In the genomic region with DNA sequence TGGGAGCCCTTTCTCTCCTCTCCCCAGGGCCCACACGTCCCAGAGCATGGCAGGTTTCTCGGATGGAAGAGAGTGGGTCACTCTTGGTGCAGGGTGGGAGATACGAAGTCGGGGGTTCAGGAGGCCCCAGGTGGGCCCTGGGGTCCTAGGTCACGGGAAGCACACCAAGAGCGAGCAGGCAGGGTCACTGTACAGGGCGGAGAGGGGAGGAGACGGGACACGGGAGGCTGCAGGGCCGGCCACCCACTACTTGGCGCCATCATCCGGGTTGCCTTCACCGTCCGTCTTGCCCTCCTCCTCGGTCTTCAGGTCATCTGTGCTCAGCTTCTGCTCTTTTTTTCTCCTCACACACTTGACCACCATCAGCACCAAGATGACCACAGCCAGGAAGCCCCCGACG, we compare ENCODE assay signal across 22 cellular contexts. TPM values are rescaled to one million over a fixed set of nuclear protein-coding genes. Genes with fewer than 3 reads are reported as not detected.
A peak's percentile ranks its signal among the peaks of the same experiment; 100 is the strongest.
DNase-seq lines count a peak whose midpoint lies in the region; ATAC-seq, FAIRE-seq and TF ChIP-seq lines count a peak whose summit lies in the region.
"Had no signal": no experiment of that assay in that cellular context is flagged by ENCODE, and none has a peak within 500 bp of the region (broad histone marks: within the 10 kb centered on the region; RNA-seq: fewer than 3 reads in every experiment).

No MANE protein-coding gene starts in this region.

- no peaks in the 10 kb centered on the region for H3K4me1 Mint-ChIP-seq in astrocyte (ENCODE audit: low read depth, unreplicated experiment)
- H3K4me1 Mint-ChIP-seq in neural crest cell, result peaks cover 6% of the 10 kb centered on the region
- H3K4me1 Mint-ChIP-seq in activated T-helper 17 cell treated with anti-CD3 and anti-CD28 coated beads, Interleukin-2, amount 50 U/mL, for 72 hours, result no peaks in the 10 kb centered on the region

- H3K79me2 ChIP-seq in astrocyte (ENCODE audit: insufficient read depth, low read length) (no peaks in the 10 kb centered on the region), H1 (ENCODE audit: control insufficient read depth in 1 of 2, insufficient read depth in 2 of 2, low read length in 2 of 2) (no peaks in the 10 kb centered on the region)

- no peak for TF ChIP-seq EP300 in H1 (IDR thresholded peaks at IDR 0.05; ENCODE audit: borderline replicate concordance in 1 of 2, low read depth in 2 of 2, low read length in 2 of 2)

- H2BK15ac ChIP-seq in H1 (ENCODE audit: low read length), result 0 out of 2 replicates have a peak overlapping the region, but pooled peaks have one; percentile 29

- no peaks in the 10 kb centered on the region for H4K20me1 ChIP-seq in astrocyte (ENCODE audit: insufficient read depth, low read length)
- H4K20me1 ChIP-seq in H1 (replicated peaks in 1 of 2; ENCODE audit: control insufficient read depth in 1 of 2, insufficient read depth in 2 of 2, low read length in 2 of 2), result no peaks in the 10 kb centered on the region

- H3K79me1 ChIP-seq in H1 (ENCODE audit: low read depth, low read length), result no peaks in the 10 kb centered on the region

- no peak overlapping the region for H4K8ac ChIP-seq in H1 (ENCODE audit: extremely low read depth, insufficient read depth, low read length)

- H3K4ac ChIP-seq in H1 (replicated peaks; ENCODE audit: insufficient read length, low read depth, low read length), result no peak overlapping the region

- no peaks in the 10 kb centered on the region for H3K4me1 ChIP-seq in astrocyte (ENCODE audit: insufficient read depth, low read length)
- peaks cover 2 to 16% (median 7%) of the 10 kb centered on the region in 4 experiments for H3K4me1 ChIP-seq in H1 (replicated peaks in 1 of 4; ENCODE audit: control insufficient read depth in 3 of 4, insufficient read depth in 4 of 4, low read length in 3 of 4)

- no peak overlapping the region for H3K9ac ChIP-seq in astrocyte (ENCODE audit: low read length)
- H3K9ac ChIP-seq in H1 (replicated peaks in 1 of 4; ENCODE audit: extremely low read depth in 1 of 4, low read depth in 3 of 4, low read length in 3 of 4), result no peak overlapping the region

- no peak for TF ChIP-seq RAD21 in H1 (IDR thresholded peaks at IDR 0.05 in 1 of 2, conservative IDR thresholded peaks at IDR 0.05 in 1 of 2; ENCODE audit: low read depth in 2 of 2, low read length in 2 of 2)

- ATAC-seq in activated T-helper 17 cell treated with anti-CD3 and anti-CD28 coated beads, Interleukin-2, amount 50 U/mL, for 72 hours (replicated peaks), result no peak

- H3K4me3 ChIP-seq in astrocyte (ENCODE audit: insufficient read depth, low read depth, low read length), result no peak overlapping the region
- H3K4me3 ChIP-seq in H1 (ENCODE audit: extremely low read depth in 1 of 4, insufficient read depth in 2 of 4, low read depth in 3 of 4, low read length in 4 of 4), result no peak overlapping the region

- H3K4me2 ChIP-seq in astrocyte (ENCODE audit: low read length) (no peak overlapping the region), H1 (ENCODE audit: insufficient read depth in 1 of 2, low read depth in 2 of 2, low read length in 2 of 2) (no peak overlapping the region)

- H3K9me3 ChIP-seq in astrocyte (ENCODE audit: insufficient read depth, low read depth, low read length), result no peaks in the 10 kb centered on the region
- no peaks in the 10 kb centered on the region for H3K9me3 ChIP-seq in H1 (ENCODE audit: insufficient read depth in 2 of 2, low read depth in 1 of 2, low read length in 1 of 2)

- H3K4me3 Mint-ChIP-seq in astrocyte (ENCODE audit: unreplicated experiment) (no peak overlapping the region), neural crest cell (no peak overlapping the region)
- no peak overlapping the region for H3K4me3 Mint-ChIP-seq in activated T-helper 17 cell treated with anti-CD3 and anti-CD28 coated beads, Interleukin-2, amount 50 U/mL, for 72 hours
- H3K4me3 Mint-ChIP-seq: CD4-positive, alpha-beta memory T cell had no signal

- H2AK5ac ChIP-seq in H1 (ENCODE audit: low read depth, low read length), result no peak overlapping the region

- no peak overlapping the region for H3K14ac ChIP-seq in H1 (ENCODE audit: insufficient read length)

- CTCF ChIA-PET in H1 (lab: Charles Lee; ENCODE audit: partially characterized antibody), result interaction anchor here (1.0 to 8.7 kb wide), 6 partner anchors 10 to 342 kb away, joined by 3 to 245 read pairs (median 4); a partner anchor contains a TSS

- H2BK120ac ChIP-seq in H1 (replicated peaks; ENCODE audit: low read depth, low read length), result no peak overlapping the region

- no peaks in the 10 kb centered on the region for H3K36me3 ChIP-seq in astrocyte (ENCODE audit: insufficient read depth, low read length)
- H3K36me3 ChIP-seq in H1 (ENCODE audit: control insufficient read depth in 2 of 4, insufficient read depth in 4 of 4, low read length in 3 of 4), result no peaks in the 10 kb centered on the region

- no peak for DNase-seq in astrocyte (ENCODE audit: low read depth)
- DNase-seq in H1 (ENCODE audit: low read depth in 1 of 2, low spot score in 2 of 2), result no peak
- DNase-seq in neural crest cell (ENCODE audit: low read depth, low spot score), result no peak
- DNase-seq in UCSD-AML1 (lab: John Stamatoyannopoulos, UW; ENCODE audit: unreplicated experiment), result no peak
- no peak for DNase-seq in NCI-H1694 treated with DMSO at 0.1 percent for 48 hours (lab: John Stamatoyannopoulos, UW)
- DNase-seq: C1 segment of cervical spinal cord, Calu3, COR-L47, DMS53, DMS79 treated with DMSO at 0.1 percent for 48 hours, GF-D8, GOT3 had no signal

- no peak for TF ChIP-seq POLR2A in H1 (IDR thresholded peaks at IDR 0.05; ENCODE audit: control extremely low read depth in 1 of 2, low read depth in 2 of 2, low read length in 2 of 2)

- H3K27ac ChIP-seq in astrocyte (ENCODE audit: low read depth, low read length) (no peak overlapping the region), H1 (ENCODE audit: low read depth, low read length) (no peak overlapping the region)

- H2BK5ac ChIP-seq in H1 (ENCODE audit: low read depth, low read length), result 0 out of 2 replicates have a peak overlapping the region, but pooled peaks have one; percentile 4

- H3K27me3 ChIP-seq in astrocyte (ENCODE audit: insufficient read depth, low read length), result peaks cover 30% of the 10 kb centered on the region
- H3K27me3 ChIP-seq in H1 (replicated peaks in 1 of 4; ENCODE audit: control insufficient read depth in 3 of 4, extremely low read depth in 1 of 4, insufficient read depth in 3 of 4, low read length in 3 of 4), result peaks cover 6 to 61% (median 30%) of the 10 kb centered on the region in 4 experiments

- H4K5ac ChIP-seq in H1 (ENCODE audit: insufficient read length, low read depth, low read length), result no peak overlapping the region

- no peak overlapping the region for H3K27ac Mint-ChIP-seq in astrocyte (ENCODE audit: unreplicated experiment)
- H3K27ac Mint-ChIP-seq in neural crest cell (ENCODE audit: unreplicated experiment), result peak overlapping the region; percentile 91
- H3K27ac Mint-ChIP-seq in activated T-helper 17 cell treated with anti-CD3 and anti-CD28 coated beads, Interleukin-2, amount 50 U/mL, for 72 hours, result no peak overlapping the region
- H3K27ac Mint-ChIP-seq: CD4-positive, alpha-beta memory T cell had no signal

- whole genome bisulfite sequencing in H1 (ENCODE audit: extremely low coverage in 1 of 2, insufficient coverage in 1 of 2, insufficient read length in 1 of 2, insufficient replicate concordance in 2 of 2, low coverage in 1 of 2, low lambda C conversion rate in 2 of 2, missing lambda C conversion rate in 1 of 2), 2 experiments, result 95% methylated on average over 13 of the region's 17 CpGs; no CpG with 5 or more reads in 1 of the 2 experiments

- no peak overlapping the region for H4K91ac ChIP-seq in H1 (replicated peaks; ENCODE audit: insufficient read length, low read length)

- no peak overlapping the region for H3K18ac ChIP-seq in H1 (ENCODE audit: extremely low read depth, low read length)

- POLR2A ChIA-PET in H1 (lab: Charles Lee; ENCODE audit: partially characterized antibody), result interaction anchor here (1.2 to 3.2 kb wide), 2 partner anchors 10 kb away, joined by 5 to 15 read pairs; no protein-coding TSS in a partner anchor

- no peak overlapping the region for H3K56ac ChIP-seq in H1 (replicated peaks; ENCODE audit: insufficient read length, low read depth, low read length)

- peaks cover 2% of the 10 kb centered on the region; the same call in 1 of the 2 replicates for H3K23me2 ChIP-seq in H1 (ENCODE audit: low read depth, low read length)

- peaks cover 83% of the 10 kb centered on the region for H3K27me3 Mint-ChIP-seq in astrocyte (ENCODE audit: low read depth, unreplicated experiment)
- peaks cover 76% of the 10 kb centered on the region for H3K27me3 Mint-ChIP-seq in neural crest cell (ENCODE audit: low read depth)
- peaks cover 10% of the 10 kb centered on the region for H3K27me3 Mint-ChIP-seq in activated T-helper 17 cell treated with anti-CD3 and anti-CD28 coated beads, Interleukin-2, amount 50 U/mL, for 72 hours

- H2BK20ac ChIP-seq in H1 (ENCODE audit: low read length), result no peak overlapping the region

- FAIRE-seq in astrocyte (lab: Jason Lieb, UNC), result no peak
- FAIRE-seq in H1 (lab: Jason Lieb, UNC), result no peak
- FAIRE-seq: GM12891, GM18507 had no signal

- TF ChIP-seq CTCF in astrocyte (IDR thresholded peaks at IDR 0.05; ENCODE audit: insufficient read depth, low read depth, low read length) (no peak), H1 (IDR thresholded peaks at IDR 0.05; ENCODE audit: control extremely low read depth in 1 of 3, insufficient read depth in 1 of 3, low read depth in 1 of 3, low read length in 3 of 3) (no peak), neural crest cell (conservative IDR thresholded peaks at IDR 0.05) (no peak)

- H3K9me3 Mint-ChIP-seq in astrocyte (ENCODE audit: unreplicated experiment), result no peaks in the 10 kb centered on the region
- H3K9me3 Mint-ChIP-seq in neural crest cell, result no peaks in the 10 kb centered on the region
- H3K9me3 Mint-ChIP-seq in activated T-helper 17 cell treated with anti-CD3 and anti-CD28 coated beads, Interleukin-2, amount 50 U/mL, for 72 hours, result no peaks in the 10 kb centered on the region

- no peak overlapping the region for H3K23ac ChIP-seq in H1 (ENCODE audit: insufficient read length)

- H3K36me3 Mint-ChIP-seq in astrocyte (ENCODE audit: low read depth, unreplicated experiment) (no peaks in the 10 kb centered on the region), neural crest cell (ENCODE audit: low read depth) (no peaks in the 10 kb centered on the region)
- no peaks in the 10 kb centered on the region for H3K36me3 Mint-ChIP-seq in activated T-helper 17 cell treated with anti-CD3 and anti-CD28 coated beads, Interleukin-2, amount 50 U/mL, for 72 hours (ENCODE audit: low read depth)
- H3K36me3 Mint-ChIP-seq: CD4-positive, alpha-beta memory T cell had no signal

- H2BK12ac ChIP-seq in H1 (ENCODE audit: low read depth, low read length), result no peak overlapping the region

- H2AFZ ChIP-seq in astrocyte (ENCODE audit: low read depth, low read length) (peak overlapping the region; percentile 63), H1 (ENCODE audit: low read length) (no peak overlapping the region)

RNA-seq across cellular contexts. Expression of a gene that starts 9.8 kb away (rescaled TPM):
- total RNA-seq in astrocyte, result 0.18 and 0.29 TPM in 2 replicates
- total RNA-seq in H1 (2021; fragmentation: NEBNext Ultra II Directional; extraction: Animal tissue kit (Norgen Biotek cat#: 25700)), result 0.13 and 0.24 TPM in 2 replicates
- polyA plus RNA-seq in H1 (2011; rRNA removed), result 0.09 and 0.14 TPM in 2 replicates
- polyA plus RNA-seq in H1 (2011; cell fraction: cytosol; rRNA removed), result 0.17 TPM
- polyA plus RNA-seq in H1 (2011; cell fraction: nucleus; rRNA removed), result 0.10 TPM
- polyA plus RNA-seq in H1 (2012, experiment 1 of 2), result 0.17 to 0.28 TPM (median 0.20 TPM) in 4 replicates
- 0.20 TPM for polyA plus RNA-seq in H1 (2012, experiment 2 of 2)
- polyA plus RNA-seq in H1 (2013, experiment 1 of 2), result 0.12 TPM
- polyA plus RNA-seq in H1 (2013, experiment 2 of 2), result 0.13 TPM
- 0.22 and 0.34 TPM in 2 replicates for polyA minus RNA-seq in H1 (2011; rRNA and poly(A)+ RNA removed)
- 0.51 TPM for polyA minus RNA-seq in H1 (2011; cell fraction: cytosol; rRNA and poly(A)+ RNA removed)
- 0.30 TPM for polyA minus RNA-seq in H1 (2011; cell fraction: nucleus; rRNA and poly(A)+ RNA removed)
- 0.40 and 0.43 TPM in 2 replicates for total RNA-seq in neural crest cell
- total RNA-seq in activated T-helper 17 cell treated with anti-CD3 and anti-CD28 coated beads, Interleukin-2, amount 50 U/mL, for 72 hours, result under 1 TPM in 1 of 2 donors, not detected in 1; 0.11 TPM
- total RNA-seq: A172; A673; Calu3; CD4-positive, alpha-beta memory T cell; Daoy had no signal
- polyA plus RNA-seq: BJ; CD4-positive, alpha-beta memory T cell had no signal

RNA-seq across cellular contexts. Expression of a gene that starts 14.0 kb away (rescaled TPM):
- total RNA-seq in astrocyte, result 0.31 and 0.89 TPM in 2 replicates
- 2.0 and 2.8 TPM in 2 replicates for total RNA-seq in H1 (2021; fragmentation: NEBNext Ultra II Directional; extraction: Animal tissue kit (Norgen Biotek cat#: 25700))
- 4.1 and 4.9 TPM in 2 replicates for polyA plus RNA-seq in H1 (2011; rRNA removed)
- polyA plus RNA-seq in H1 (2011; cell fraction: cytosol; rRNA removed), result 5.6 TPM
- 8.7 TPM for polyA plus RNA-seq in H1 (2011; cell fraction: nucleus; rRNA removed)
- polyA plus RNA-seq in H1 (2012, experiment 1 of 2), result 3.1 to 5.9 TPM (median 4.8 TPM) in 4 replicates
- 3.8 TPM for polyA plus RNA-seq in H1 (2012, experiment 2 of 2)
- polyA plus RNA-seq in H1 (2013, experiment 1 of 2), result 1.0 TPM
- polyA plus RNA-seq in H1 (2013, experiment 2 of 2), result 1.2 TPM
- polyA minus RNA-seq in H1 (2011; rRNA and poly(A)+ RNA removed), result 4.6 and 6.5 TPM in 2 replicates
- 4.6 TPM for polyA minus RNA-seq in H1 (2011; cell fraction: cytosol; rRNA and poly(A)+ RNA removed)
- 5.1 TPM for polyA minus RNA-seq in H1 (2011; cell fraction: nucleus; rRNA and poly(A)+ RNA removed)
- total RNA-seq in neural crest cell, result 2.0 and 2.4 TPM in 2 replicates
- total RNA-seq in activated T-helper 17 cell treated with anti-CD3 and anti-CD28 coated beads, Interleukin-2, amount 50 U/mL, for 72 hours, result 1 to 10 TPM in 1 of 2 donors, under 1 TPM in 1; 0.09 to 3.3 TPM
- total RNA-seq: Calu3; CD4-positive, alpha-beta memory T cell; G401 had no signal
- polyA plus RNA-seq: CD4-positive, alpha-beta memory T cell had no signal

RNA-seq across cellular contexts. Expression of a gene that starts 58.2 kb away (rescaled TPM):
- not detected in 2 replicates for total RNA-seq in astrocyte
- total RNA-seq in H1 (2021; fragmentation: NEBNext Ultra II Directional; extraction: Animal tissue kit (Norgen Biotek cat#: 25700)), result 0.58 and 0.86 TPM in 2 replicates
- 0.05 and 0.12 TPM in 2 replicates for polyA plus RNA-seq in H1 (2011; rRNA removed)
- polyA plus RNA-seq in H1 (2011; cell fraction: cytosol; rRNA removed), result 0.08 TPM
- 0.07 TPM for polyA plus RNA-seq in H1 (2011; cell fraction: nucleus; rRNA removed)
- polyA plus RNA-seq in H1 (2012, experiment 1 of 2), result 0.32 to 0.98 TPM (median 0.44 TPM) in 4 replicates
- 0.50 TPM for polyA plus RNA-seq in H1 (2012, experiment 2 of 2)
- polyA plus RNA-seq in H1 (2013, experiment 1 of 2), result 0.30 TPM
- 0.39 TPM for polyA plus RNA-seq in H1 (2013, experiment 2 of 2)
- polyA minus RNA-seq in H1 (2011; rRNA and poly(A)+ RNA removed), result 0.03 and 0.17 TPM in 2 replicates
- polyA minus RNA-seq in H1 (2011; cell fraction: cytosol; rRNA and poly(A)+ RNA removed), result not detected
- polyA minus RNA-seq in H1 (2011; cell fraction: nucleus; rRNA and poly(A)+ RNA removed), result 0.70 TPM
- total RNA-seq in neural crest cell, result not detected in 2 replicates
- total RNA-seq in activated T-helper 17 cell treated with anti-CD3 and anti-CD28 coated beads, Interleukin-2, amount 50 U/mL, for 72 hours, result 100 to 1,000 TPM in 1 of 2 donors, 10 to 100 TPM in 1; 74.0 to 276 TPM
- total RNA-seq: A172, A673, Calu3, Daoy, G401, H7 had no signal
- polyA plus RNA-seq: BJ had no signal

Comparison
In these comparisons a context has a peak if more than half of its experiments do, and no peak if none do; other contexts are left out.
1. RNA of a gene that starts 58.2 kb away (total RNA-seq): 74.0 to 276 TPM in activated T-helper 17 cell treated with anti-CD3 and anti-CD28 coated beads, Interleukin-2, amount 50 U/mL, for 72 hours; 0.58 to 0.86 TPM in H1, not detected in astrocyte and not detected in neural crest cell; every median in the first group is over 10 times any median in the second.